6 cellular contexts compared by ENCODE assay signal in the genomic region with DNA sequence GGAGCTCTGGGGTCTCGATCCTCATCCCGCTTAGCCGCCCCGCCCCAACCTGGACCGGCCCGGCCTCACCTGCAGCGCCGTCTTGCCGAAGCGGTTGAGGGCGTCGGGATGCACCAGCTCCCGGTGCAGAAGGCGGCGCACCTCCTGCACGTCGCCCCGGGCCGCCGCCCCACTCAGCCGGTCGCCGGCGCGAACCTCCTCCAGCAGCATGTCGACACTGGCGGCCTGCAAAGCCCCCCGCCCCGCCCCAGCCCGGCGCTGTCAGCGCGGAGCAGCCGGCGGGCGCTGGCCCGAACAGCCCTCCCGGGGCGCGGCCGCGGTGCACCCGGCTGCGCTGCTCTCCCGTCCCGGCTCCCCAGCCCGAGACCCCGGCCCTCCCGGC. TPM values are rescaled to one million over a fixed set of nuclear protein-coding genes. Genes with fewer than 3 reads are reported as not detected.
A peak's percentile ranks its signal among the peaks of the same experiment; 100 is the strongest.
DNase-seq lines count a peak whose midpoint lies in the region; ATAC-seq and TF ChIP-seq lines count a peak whose summit lies in the region.

No MANE protein-coding gene starts in this region.

- DNase-seq in Right ventricle myocardium inferior (ENCODE audit: missing footprints) = peak; percentile 81
- DNase-seq in Right ventricle myocardium superior = no peak
- no peak for DNase-seq in T-helper 17 cell
- no peak for DNase-seq in glutamatergic neuron
- DNase-seq in stimulated activated effector memory CD8-positive, alpha-beta T cell treated with anti-CD3 and anti-CD28 coated beads, Interleukin-12 subunit alpha, Interleukin-12 subunit beta, amount 100 ng/mL, for 72 hours (ENCODE audit: low spot score in 2 of 2) = no peak
- no peak for DNase-seq in NCI-H82 (lab: John Stamatoyannopoulos, UW)

- intact Hi-C loops in Right ventricle myocardium inferior (cut with DNase I) (loop anchor here (5.0 kb wide), 3 partner anchors 66 to 91 kb away; a partner anchor contains a TSS), Right ventricle myocardium superior (cut with DNase I) (loop anchor here (5.0 kb wide), 1 partner anchor 166 kb away; a partner anchor contains a TSS)

- H3K27me3 Mint-ChIP-seq in T-helper 17 cell (no peaks in the 10 kb centered on the region), glutamatergic neuron (ENCODE audit: unreplicated experiment) (peaks cover 9% of the 10 kb centered on the region)

- no peak for ATAC-seq in Right ventricle myocardium inferior
- no peak for ATAC-seq in Right ventricle myocardium superior (ENCODE audit: poor library complexity)
- ATAC-seq in T-helper 17 cell = peak; percentile 18
- ATAC-seq in stimulated activated effector memory CD8-positive, alpha-beta T cell treated with anti-CD3 and anti-CD28 coated beads, Interleukin-12 subunit alpha, Interleukin-12 subunit beta, amount 100 ng/mL, for 72 hours = peak; percentile 34

- H3K4me3 Mint-ChIP-seq in T-helper 17 cell = peak overlapping the region; percentile 99
- H3K4me3 Mint-ChIP-seq in glutamatergic neuron (ENCODE audit: unreplicated experiment) = peak overlapping the region; percentile 98
- H3K4me3 Mint-ChIP-seq in stimulated activated effector memory CD8-positive, alpha-beta T cell treated with anti-CD3 and anti-CD28 coated beads, Interleukin-12 subunit alpha, Interleukin-12 subunit beta, amount 100 ng/mL, for 72 hours = peak overlapping the region; percentile 98

- H3K9me3 Mint-ChIP-seq in glutamatergic neuron (ENCODE audit: unreplicated experiment) = peaks cover 8% of the 10 kb centered on the region
- H3K9me3 Mint-ChIP-seq in stimulated activated effector memory CD8-positive, alpha-beta T cell treated with anti-CD3 and anti-CD28 coated beads, Interleukin-12 subunit alpha, Interleukin-12 subunit beta, amount 100 ng/mL, for 72 hours = no peaks in the 10 kb centered on the region

- H3K9me3 ChIP-seq in T-helper 17 cell (ENCODE audit: control insufficient read depth, low read length, poor library complexity, severe bottlenecking) = no peaks in the 10 kb centered on the region

- H3K4me1 Mint-ChIP-seq in T-helper 17 cell (peaks cover 41% of the 10 kb centered on the region), glutamatergic neuron (ENCODE audit: low read depth, unreplicated experiment) (peaks cover 19% of the 10 kb centered on the region)
- H3K4me1 Mint-ChIP-seq in stimulated activated effector memory CD8-positive, alpha-beta T cell treated with anti-CD3 and anti-CD28 coated beads, Interleukin-12 subunit alpha, Interleukin-12 subunit beta, amount 100 ng/mL, for 72 hours = peaks cover 62% of the 10 kb centered on the region

- H3K27ac Mint-ChIP-seq in T-helper 17 cell (peak overlapping the region; percentile 99), glutamatergic neuron (ENCODE audit: unreplicated experiment) (peak overlapping the region; percentile 85)
- H3K27ac Mint-ChIP-seq in stimulated activated effector memory CD8-positive, alpha-beta T cell treated with anti-CD3 and anti-CD28 coated beads, Interleukin-12 subunit alpha, Interleukin-12 subunit beta, amount 100 ng/mL, for 72 hours = peak overlapping the region; percentile 93

- TF ChIP-seq CTCF in glutamatergic neuron (IDR thresholded peaks at IDR 0.05; ENCODE audit: partially characterized antibody, unreplicated experiment) = no peak

- H3K36me3 Mint-ChIP-seq in T-helper 17 cell (ENCODE audit: low read depth) = peaks cover 6% of the 10 kb centered on the region
- no peaks in the 10 kb centered on the region for H3K36me3 Mint-ChIP-seq in glutamatergic neuron (ENCODE audit: unreplicated experiment)
- peaks cover 61% of the 10 kb centered on the region for H3K36me3 Mint-ChIP-seq in stimulated activated effector memory CD8-positive, alpha-beta T cell treated with anti-CD3 and anti-CD28 coated beads, Interleukin-12 subunit alpha, Interleukin-12 subunit beta, amount 100 ng/mL, for 72 hours

RNA-seq across cellular contexts. Expression of a gene that starts 0.3 kb away (rescaled TPM):
- total RNA-seq in Right ventricle myocardium inferior (9.9 TPM), Right ventricle myocardium superior (6.9 TPM), T-helper 17 cell (10 to 100 TPM; 71.0 to 83.3 TPM), glutamatergic neuron (ENCODE audit: unreplicated experiment) (68.3 TPM)

RNA-seq across cellular contexts. Expression of a gene that starts 2.6 kb away (rescaled TPM):
- total RNA-seq in Right ventricle myocardium inferior (10.8 TPM), Right ventricle myocardium superior (10.4 TPM), T-helper 17 cell (10 to 100 TPM; 33.9 to 43.7 TPM), glutamatergic neuron (ENCODE audit: unreplicated experiment) (24.1 TPM)

RNA-seq across cellular contexts. Expression of a gene that starts 18.7 kb away (rescaled TPM):
- total RNA-seq in Right ventricle myocardium inferior (not detected), Right ventricle myocardium superior (not detected), T-helper 17 cell (1 to 10 TPM in 1 of 2 donors, not detected in 1; 2.0 TPM), glutamatergic neuron (ENCODE audit: unreplicated experiment) (1.2 TPM)

RNA-seq across cellular contexts. Expression of a gene that starts 24.7 kb away (rescaled TPM):
- 47.6 TPM for total RNA-seq in Right ventricle myocardium inferior
- 46.4 TPM for total RNA-seq in Right ventricle myocardium superior
- total RNA-seq in T-helper 17 cell = 10 to 100 TPM; 70.6 to 70.7 TPM
- 56.1 TPM for total RNA-seq in glutamatergic neuron (ENCODE audit: unreplicated experiment)

RNA-seq across cellular contexts. Expression of a gene that starts 51.2 kb away (rescaled TPM):
- total RNA-seq in Right ventricle myocardium inferior (0.27 TPM), Right ventricle myocardium superior (0.13 TPM), T-helper 17 cell (1 to 10 TPM in 1 of 2 donors, under 1 TPM in 1; 0.50 to 1.3 TPM), glutamatergic neuron (ENCODE audit: unreplicated experiment) (not detected)

Comparison
In these comparisons a context has a peak if more than half of its experiments do, and no peak if none do; other contexts are left out.
1. ATAC-seq: peak in T-helper 17 cell (single experiment) and stimulated activated effector memory CD8-positive, alpha-beta T cell treated with anti-CD3 and anti-CD28 coated beads, Interleukin-12 subunit alpha, Interleukin-12 subunit beta, amount 100 ng/mL, for 72 hours (single experiment); none in Right ventricle myocardium inferior (single experiment) and Right ventricle myocardium superior (single experiment).
2. Peak in every context shown above with its lines, with median percentiles within 50 percentile points of each other: H3K27ac Mint-ChIP-seq and H3K4me3 Mint-ChIP-seq.